ENCODE assay signal across 8 cellular contexts in the genomic region with DNA sequence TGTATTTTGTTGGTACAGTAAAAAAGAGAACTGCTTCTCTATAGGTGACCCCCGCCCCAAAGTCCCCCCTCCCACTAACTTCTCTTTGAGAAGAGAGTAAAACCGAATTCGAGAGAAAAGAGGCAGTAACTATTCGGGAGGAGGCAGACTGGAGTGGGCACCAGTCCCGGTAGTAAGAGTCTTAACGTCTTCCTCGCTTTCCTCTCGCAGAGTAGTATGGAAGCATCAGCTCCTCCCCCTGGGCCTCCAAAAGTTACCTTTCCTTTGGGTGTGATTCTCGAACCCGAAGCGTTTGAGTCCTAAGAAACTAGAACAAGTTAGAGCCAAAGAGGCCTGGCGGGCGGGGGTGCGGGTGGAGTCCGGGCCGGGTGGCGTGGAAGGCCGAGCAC. TPM values are rescaled to one million over a fixed set of nuclear protein-coding genes. Genes with fewer than 3 reads are reported as not detected.
A peak's percentile ranks its signal among the peaks of the same experiment; 100 is the strongest.
DNase-seq lines count a peak whose midpoint lies in the region; ATAC-seq and TF ChIP-seq lines count a peak whose summit lies in the region.

No MANE protein-coding gene starts in this region.

- in situ Hi-C loops in transverse colon (cut with MboI; ENCODE audit: low pct_ligation_motif_present in 1 of 4, low pct_unique_long_range_greater_than_20kb in 1 of 4, low sequenced_read_pairs in 3 of 4), result no loop called here

- no peaks in the 10 kb centered on the region for H3K36me3 Mint-ChIP-seq in CD4-positive, alpha-beta T cell (ENCODE audit: low read depth)
- peaks cover 18% of the 10 kb centered on the region for H3K36me3 Mint-ChIP-seq in MCF 10A (ENCODE audit: insufficient read depth, unreplicated experiment)

- H3K4me3 ChIP-seq in lung (peak overlapping the region; percentile 76), transverse colon (peak overlapping the region; percentile 49 to 82 (median 64))

- no peak for TF ChIP-seq POLR2A in transverse colon (IDR thresholded peaks at IDR 0.05)

- POLR2A ChIA-PET in CD4-positive, alpha-beta T cell (lab: Charles Lee), result interaction anchor here (1.2 kb wide), 1 partner anchor 201 kb away, joined by 3 read pairs; a partner anchor contains a TSS
- POLR2A ChIA-PET in MCF 10A (lab: Yijun Ruan, JAX), result interaction anchor here (0.6 to 7.3 kb wide), 23 partner anchors 9 to 202 kb away, joined by 3 to 135 read pairs (median 9); a partner anchor contains a TSS

- no peaks in the 10 kb centered on the region for H3K36me3 ChIP-seq in lung (ENCODE audit: control insufficient read depth in 2 of 2, insufficient read depth in 2 of 2, low read length in 2 of 2)
- no peaks in the 10 kb centered on the region for H3K36me3 ChIP-seq in transverse colon

- H3K4me1 Mint-ChIP-seq in CD4-positive, alpha-beta T cell (ENCODE audit: low read depth), result peaks cover 17% of the 10 kb centered on the region
- peaks cover 25% of the 10 kb centered on the region for H3K4me1 Mint-ChIP-seq in MCF 10A (ENCODE audit: insufficient read depth, unreplicated experiment)

- peaks cover 20% of the 10 kb centered on the region for H3K27me3 Mint-ChIP-seq in CD4-positive, alpha-beta T cell
- no peaks in the 10 kb centered on the region for H3K27me3 Mint-ChIP-seq in MCF 10A (ENCODE audit: insufficient read depth, unreplicated experiment)

- peaks cover 13% of the 10 kb centered on the region for H3K27me3 ChIP-seq in CD4-positive, alpha-beta T cell (ENCODE audit: control insufficient read depth, insufficient read depth, low read length)
- H3K27me3 ChIP-seq in lung (ENCODE audit: control insufficient read depth, insufficient read depth) (no peaks in the 10 kb centered on the region), transverse colon (peaks cover 50% of the 10 kb centered on the region)

- TF ChIP-seq CTCF in CD4-positive, alpha-beta T cell (IDR thresholded peaks at IDR 0.05), result no peak
- TF ChIP-seq CTCF in MCF 10A (IDR thresholded peaks at IDR 0.05; ENCODE audit: unreplicated experiment) (no peak), lung (IDR thresholded peaks at IDR 0.05; ENCODE audit: control extremely low read depth, extremely low read depth) (no peak), transverse colon (IDR thresholded peaks at IDR 0.05) (no peak)

- no peak overlapping the region for H3K27ac ChIP-seq in CD4-positive, alpha-beta T cell (ENCODE audit: low read depth, low read length)
- H3K27ac ChIP-seq in lung (ENCODE audit: low read depth in 1 of 2, low read length in 1 of 2) (peak overlapping the region; percentile 81 to 96), transverse colon (peak overlapping the region; percentile 89 to 94 (median 91))

- no peak overlapping the region for H3K27ac Mint-ChIP-seq in CD4-positive, alpha-beta T cell
- H3K27ac Mint-ChIP-seq in MCF 10A (ENCODE audit: low read depth, unreplicated experiment), result peak overlapping the region; percentile 88

- no peaks in the 10 kb centered on the region for H3K9me3 Mint-ChIP-seq in CD4-positive, alpha-beta T cell
- H3K9me3 Mint-ChIP-seq in MCF 10A (ENCODE audit: unreplicated experiment), result no peaks in the 10 kb centered on the region

- ATAC-seq in CD4-positive, alpha-beta T cell (ENCODE audit: poor library complexity), result peak; percentile 33
- ATAC-seq in HG03521 (IDR thresholded peaks at IDR 0.05; ENCODE audit: unreplicated experiment) (peak; percentile 40), lung (ENCODE audit: insufficient read depth, low FRiP score) (no peak)

- no TSS peak for BruUV-seq in MCF 10A (replicated peaks; lab: Mats Ljungman, UMichigan)

- H3K4me1 ChIP-seq in lung (ENCODE audit: control insufficient read depth in 2 of 2, insufficient read depth in 2 of 2, low read length in 2 of 2) (peaks cover 0 to 2% of the 10 kb centered on the region in 2 donors), transverse colon (peaks cover 0 to 23% (median 8%) of the 10 kb centered on the region in 4 donors)

- CTCF ChIA-PET in CD4-positive, alpha-beta T cell (lab: Charles Lee), result no interaction called here
- CTCF ChIA-PET in MCF 10A (lab: Yijun Ruan, JAX), result interaction anchor here (0.5 to 2.5 kb wide), 6 partner anchors 19 to 146 kb away, joined by 3 to 13 read pairs (median 6); no protein-coding TSS in a partner anchor

- DNase-seq in CD4-positive, alpha-beta T cell, result no peak
- DNase-seq in MCF 10A (ENCODE audit: unreplicated experiment), result no peak
- no peak for DNase-seq in lung (ENCODE audit: low spot score)
- DNase-seq in transverse colon, result no peak
- no peak for DNase-seq in NCI-H1092 treated with DMSO at 0.1 percent for 48 hours (lab: John Stamatoyannopoulos, UW)
- DNase-seq in NCI-H345 treated with DMSO at 0.1 percent for 48 hours (lab: John Stamatoyannopoulos, UW; ENCODE audit: unreplicated experiment), result no peak
- no peak for DNase-seq in putamen (ENCODE audit: low spot score)

- no peak for TF ChIP-seq EP300 in transverse colon (IDR thresholded peaks at IDR 0.05; ENCODE audit: low read depth)

- H3K9me3 ChIP-seq in CD4-positive, alpha-beta T cell (ENCODE audit: control insufficient read depth, low read length), result no peaks in the 10 kb centered on the region
- H3K9me3 ChIP-seq in lung (ENCODE audit: control insufficient read depth in 2 of 2, insufficient read depth in 1 of 2, low read length in 1 of 2) (no peaks in the 10 kb centered on the region), transverse colon (no peaks in the 10 kb centered on the region)

- intact Hi-C loops in CD4-positive, alpha-beta T cell (cut with DNase I, micrococcal nuclease), result no loop called here
- intact Hi-C loops in MCF 10A (cut with micrococcal nuclease) (loop anchor here (2.0 to 5.0 kb wide), 2 partner anchors 77 to 160 kb away; no protein-coding TSS in a partner anchor), transverse colon (cut with DNase I; ENCODE audit: low total_unique reads) (no loop called here)

- WGBS in lung, 2 donors, result 0 to 2% methylated on average over 18 of the region's 18 CpGs
- WGBS in transverse colon (ENCODE audit: low coverage in 1 of 2), 2 donors, result 0% methylated on average over 3 to 18 of the region's 18 CpGs

- H3K4me3 Mint-ChIP-seq in CD4-positive, alpha-beta T cell, result peak overlapping the region; percentile 95
- H3K4me3 Mint-ChIP-seq in MCF 10A (ENCODE audit: unreplicated experiment), result peak overlapping the region; percentile 85

RNA-seq across cellular contexts. Expression of a gene that starts 0.4 kb away (rescaled TPM):
- total RNA-seq in CD4-positive, alpha-beta T cell, result 1 to 10 TPM; 7.5 to 8.0 TPM
- total RNA-seq in MCF 10A (2022) (66.0 and 86.5 TPM in 2 replicates), lung (10 to 100 TPM; 44.5 to 46.9 TPM), transverse colon (10 to 100 TPM in 2 of 4 donors, 1 to 10 TPM in 2; 3.8 to 16.7 (median 9.2) TPM)
- 10 to 100 TPM in 1 of 2 donors, 1 to 10 TPM in 1; 5.4 to 40.3 TPM for polyA plus RNA-seq in lung
